Comparison of ENCODE assay signal across 8 cellular contexts in the genomic region with DNA sequence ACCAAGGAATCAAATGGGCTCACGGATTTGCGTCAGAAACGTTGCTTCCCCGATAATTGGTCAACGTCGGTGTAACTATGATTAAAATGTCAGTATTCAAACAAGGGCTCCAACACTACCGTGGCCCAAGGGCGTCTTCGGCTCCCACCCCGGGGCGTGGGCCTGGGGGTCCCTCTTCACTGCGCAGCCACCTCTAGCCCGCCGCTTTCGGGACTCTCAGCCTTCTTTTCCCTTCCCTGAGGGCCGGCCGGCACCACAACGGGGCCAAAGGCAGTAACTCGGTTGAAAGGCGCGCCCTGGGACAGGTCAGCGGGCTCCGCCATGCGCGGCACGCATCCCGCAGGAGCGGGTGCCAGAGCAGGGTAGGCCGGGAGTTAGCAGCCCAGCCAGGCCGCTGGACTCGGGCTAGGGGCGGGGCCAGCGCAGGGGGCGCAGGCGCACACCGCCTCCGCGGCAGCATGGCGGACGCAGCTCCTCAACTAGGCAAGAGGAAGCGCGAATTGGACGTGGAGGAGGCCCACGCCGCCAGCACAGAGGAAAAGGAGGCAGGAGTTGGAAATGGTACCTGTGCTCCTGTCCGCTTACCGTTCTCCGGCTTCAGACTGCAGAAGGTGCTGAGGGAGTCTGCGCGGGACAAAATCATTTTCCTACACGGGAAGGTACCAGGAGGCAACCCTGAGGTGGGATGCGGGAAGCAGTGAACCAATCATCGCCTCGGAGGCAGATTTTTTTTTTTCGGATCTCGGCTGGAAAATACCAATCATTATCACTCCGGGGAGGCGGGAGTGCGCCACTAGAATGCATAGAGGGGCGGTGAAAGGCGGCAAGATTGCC. TPM values are rescaled to one million over a fixed set of nuclear protein-coding genes. Genes with fewer than 3 reads are reported as not detected.
DNase-seq lines count a peak whose midpoint lies in the region; ATAC-seq and TF ChIP-seq lines count a peak whose summit lies in the region.

Gene DCPS, plus strand, starts transcription at position 438 of the 834 bp plus-strand sequence. Its CDS starts 21 bp downstream, at position 459.

- no peak for TF ChIP-seq CTCF in AG04449 (IDR thresholded peaks at IDR 0.05; ENCODE audit: insufficient read depth, low read length, missing control alignments)
- no peak for TF ChIP-seq CTCF in WERI-Rb-1 (IDR thresholded peaks at IDR 0.05; ENCODE audit: low read depth, low read length)
- TF ChIP-seq CTCF in mammary epithelial cell (conservative IDR thresholded peaks at IDR 0.05 in 1 of 2, IDR thresholded peaks at IDR 0.05 in 1 of 2; ENCODE audit: extremely low read depth in 1 of 2, insufficient read depth in 1 of 2, low read depth in 1 of 2, low read length in 2 of 2), result no peak
- TF ChIP-seq CTCF in smooth muscle cell (IDR thresholded peaks at IDR 0.05; ENCODE audit: borderline replicate concordance, insufficient read depth, poor library complexity, severe bottlenecking), result no peak

- DNase-seq in AG04449 (ENCODE audit: low read depth, low spot score), result no peak
- DNase-seq in NCI-H2227 (lab: John Stamatoyannopoulos, UW; ENCODE audit: unreplicated experiment), result peak; percentile 85
- peak; percentile 88 for DNase-seq in WERI-Rb-1
- DNase-seq in mammary epithelial cell, result peak; percentile 92
- peak; percentile 100 for DNase-seq in iPS-NIHi11 (ENCODE audit: low spot score)
- peak; percentile 75 for DNase-seq in smooth muscle cell (lab: John Stamatoyannopoulos, UW; ENCODE audit: unreplicated experiment)

- H2AFZ ChIP-seq in mammary epithelial cell (ENCODE audit: low read depth, low read length) (peak within 1 kb of the TSS; percentile 99), smooth muscle cell (ENCODE audit: low read depth) (peak within 1 kb of the TSS; percentile 87)

- H3K4me1 ChIP-seq in mammary epithelial cell (ENCODE audit: insufficient read depth, low read length) (peaks cover 26% of the 10 kb centered on the region), smooth muscle cell (ENCODE audit: low read depth) (peaks cover 14% of the 10 kb centered on the region)

- intact Hi-C loops in mammary epithelial cell (cut with micrococcal nuclease), result loop anchor here (1.0 to 10.0 kb wide), 3 partner anchors 21 to 341 kb away; partner anchors contain the start of genes SRPRA and TIRAP

- H3K79me2 ChIP-seq in mammary epithelial cell (ENCODE audit: insufficient read depth, low read length), result peaks cover 37% of the 10 kb centered on the region
- peaks cover 3% of the 10 kb centered on the region for H3K79me2 ChIP-seq in smooth muscle cell (ENCODE audit: low read depth)

- CTCF ChIA-PET in AG04449 (lab: Yijun Ruan, JAX) (interaction anchor here (1.0 to 10.0 kb wide), 5 partner anchors 10 to 179 kb away, joined by 3 to 260 read pairs (median 3); no protein-coding TSS in a partner anchor), mammary epithelial cell (lab: Charles Lee; ENCODE audit: low non-redundant PET) (no interaction called here)

- peaks cover 7% of the 10 kb centered on the region for H3F3A ChIP-seq in smooth muscle cell (ENCODE audit: low read depth)

- H3K27ac ChIP-seq in WERI-Rb-1 (peak within 1 kb of the TSS; percentile 96), mammary epithelial cell (ENCODE audit: insufficient read depth, low read depth, low read length) (peak within 1 kb of the TSS; percentile 90), smooth muscle cell (ENCODE audit: low read depth) (peak within 1 kb of the TSS; percentile 64)

- H3K27me3 ChIP-seq in WERI-Rb-1 (ENCODE audit: insufficient read depth, low read depth, severe bottlenecking), result no peaks in the 10 kb centered on the region
- H3K27me3 ChIP-seq in mammary epithelial cell (ENCODE audit: insufficient read depth, low read length), result no peaks in the 10 kb centered on the region
- no peaks in the 10 kb centered on the region for H3K27me3 ChIP-seq in smooth muscle cell (ENCODE audit: low read depth)

- peak; percentile 64 for ATAC-seq in GM18870 (IDR thresholded peaks at IDR 0.05; ENCODE audit: unreplicated experiment)
- peak; percentile 90 for ATAC-seq in HG03108 (IDR thresholded peaks at IDR 0.05; ENCODE audit: unreplicated experiment)

- H3K9ac ChIP-seq in mammary epithelial cell (ENCODE audit: insufficient read depth, low read length) (peak within 1 kb of the TSS; percentile 89), smooth muscle cell (ENCODE audit: low read depth) (peak within 1 kb of the TSS; percentile 73)

- in situ Hi-C loops in mammary epithelial cell (cut with MboI; ENCODE audit: low sequenced_read_pairs in 2 of 2), result loop anchor here in 1 of 2 donors (25.0 kb wide), 1 partner anchor 108 kb away; no protein-coding TSS in a partner anchor

- H3K9me3 ChIP-seq in WERI-Rb-1 (ENCODE audit: severe bottlenecking) (no peaks in the 10 kb centered on the region), mammary epithelial cell (replicated peaks; ENCODE audit: insufficient read depth, low read length) (no peaks in the 10 kb centered on the region), smooth muscle cell (replicated peaks; ENCODE audit: low read depth) (no peaks in the 10 kb centered on the region)

- POLR2A ChIA-PET in AG04449 (lab: Yijun Ruan, JAX), result interaction anchor here (1.0 kb wide), 4 partner anchors 11 to 128 kb away, joined by 3 to 10 read pairs (median 4); no protein-coding TSS in a partner anchor

- BruUV-seq in mammary epithelial cell (replicated peaks; lab: Mats Ljungman, UMichigan), result no TSS peak

- H3K36me3 ChIP-seq in WERI-Rb-1 (peaks cover 27% of the 10 kb centered on the region), mammary epithelial cell (ENCODE audit: insufficient read depth, low read length) (no peaks in the 10 kb centered on the region), smooth muscle cell (ENCODE audit: low read depth) (no peaks in the 10 kb centered on the region)

- dilution Hi-C loops in mammary epithelial cell (cut with HindIII; ENCODE audit: low sequenced_read_pairs), result no loop called here

- H3K4me3 ChIP-seq in AG04449 (ENCODE audit: low read depth, low read length), result peak within 1 kb of the TSS; percentile 91
- peak within 1 kb of the TSS; percentile 90 for H3K4me3 ChIP-seq in WERI-Rb-1 (ENCODE audit: low read depth, low read length)
- peak within 1 kb of the TSS; percentile 72 to 88 (median 88) for H3K4me3 ChIP-seq in mammary epithelial cell (replicated peaks in 1 of 3; ENCODE audit: insufficient read depth in 1 of 3, low read depth in 2 of 3, low read length in 3 of 3)
- peak within 1 kb of the TSS; percentile 61 for H3K4me3 ChIP-seq in smooth muscle cell

- H4K20me1 ChIP-seq in mammary epithelial cell (ENCODE audit: insufficient read depth, low read length), result no peaks in the 10 kb centered on the region
- H4K20me1 ChIP-seq in smooth muscle cell (ENCODE audit: low read depth), result no peaks in the 10 kb centered on the region

- peak within 1 kb of the TSS; percentile 97 for H3K4me2 ChIP-seq in mammary epithelial cell (ENCODE audit: insufficient read depth, low read depth, low read length)
- H3K4me2 ChIP-seq in smooth muscle cell, result peak within 1 kb of the TSS; percentile 85

- WGBS in mammary epithelial cell (ENCODE audit: low coverage, missing lambda C conversion rate), result under 1% methylated on average over 35 of the region's 61 CpGs
- WGBS in smooth muscle cell (ENCODE audit: low lambda C conversion rate), result 3% methylated on average over 60 of the region's 61 CpGs

RNA-seq across cellular contexts. Expression of gene DCPS, which starts in this region (rescaled TPM):
- total RNA-seq in mammary epithelial cell (10 to 100 TPM; 16.5 to 29.0 TPM), smooth muscle cell (8.9 and 19.0 TPM in 2 replicates)
- polyA plus RNA-seq in mammary epithelial cell (41.1 TPM), smooth muscle cell (25.4 and 34.1 TPM in 2 replicates)
- 22.1 TPM for polyA minus RNA-seq in mammary epithelial cell
